Comparison of ENCODE assay signal across 8 cellular contexts in genomic region chr12:121888478-121889266, GRCh38. TPM values are rescaled to one million over a fixed set of nuclear protein-coding genes. Genes with fewer than 3 reads are reported as not detected.
DNase-seq lines count a peak whose midpoint lies in the region; ATAC-seq and TF ChIP-seq lines count a peak whose summit lies in the region.

A gene with protein sequence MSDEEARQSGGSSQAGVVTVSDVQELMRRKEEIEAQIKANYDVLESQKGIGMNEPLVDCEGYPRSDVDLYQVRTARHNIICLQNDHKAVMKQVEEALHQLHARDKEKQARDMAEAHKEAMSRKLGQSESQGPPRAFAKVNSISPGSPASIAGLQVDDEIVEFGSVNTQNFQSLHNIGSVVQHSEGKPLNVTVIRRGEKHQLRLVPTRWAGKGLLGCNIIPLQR (plus strand): TSS chr12:121888790. CDS start chr12:121888857, 67 bp downstream.

- peak within 1 kb of the TSS; percentile 99 for H3K27ac Mint-ChIP-seq in chondrocyte (ENCODE audit: unreplicated experiment)

- H3K27me3 ChIP-seq in BJ (ENCODE audit: control insufficient read depth, insufficient read depth, low read length): no peaks in the 10 kb centered on the region
- no peaks in the 10 kb centered on the region for H3K27me3 ChIP-seq in kidney epithelial cell (ENCODE audit: control insufficient read depth, insufficient read depth, low read length)

- peak; percentile 85 for DNase-seq in BJ (ENCODE audit: low read depth)
- peak; percentile 91 for DNase-seq in GM19238 (ENCODE audit: insufficient read length, low spot score)
- peak; percentile 97 for DNase-seq in NCI-H510A treated with DMSO at 0.1 percent for 48 hours (lab: John Stamatoyannopoulos, UW)
- peak; percentile 99 for DNase-seq in activated CD4-positive, alpha-beta T cell treated with anti-CD3 and anti-CD28 coated beads for 24 hours (ENCODE audit: low read depth in 2 of 2)
- DNase-seq in chondrocyte (ENCODE audit: low spot score): peak; percentile 99
- DNase-seq in kidney epithelial cell (ENCODE audit: low read depth): peak; percentile 82
- DNase-seq in stimulated activated CD4-positive, alpha-beta T cell treated with anti-CD3 and anti-CD28 coated beads, Interleukin-15, amount 100 ng/mL, for 48 hours (ENCODE audit: low read depth in 2 of 2): peak; percentile 98 to 99

- CTCF ChIA-PET in BJ (lab: Yijun Ruan, JAX): interaction anchor here (0.7 to 7.0 kb wide), 16 partner anchors 12 to 177 kb away, joined by 3 to 64 read pairs (median 4); partner anchors contain the start of genes RHOF and SETD1B

- H3K27me3 Mint-ChIP-seq in chondrocyte (ENCODE audit: low read depth): no peaks in the 10 kb centered on the region

- H3K36me3 ChIP-seq in BJ (ENCODE audit: control insufficient read depth, insufficient read depth, low read length) (peaks cover 4% of the 10 kb centered on the region), kidney epithelial cell (ENCODE audit: control insufficient read depth, insufficient read depth, low read length) (no peaks in the 10 kb centered on the region)

- H3K4me3 ChIP-seq in BJ (ENCODE audit: low read depth, low read length): peak within 1 kb of the TSS; percentile 77
- H3K4me3 ChIP-seq in kidney epithelial cell (ENCODE audit: low read depth, low read length): peak within 1 kb of the TSS; percentile 76

- peak within 1 kb of the TSS; percentile 100 for H3K4me3 Mint-ChIP-seq in chondrocyte (ENCODE audit: unreplicated experiment)

- TF ChIP-seq CTCF in BJ (IDR thresholded peaks at IDR 0.05; ENCODE audit: insufficient read depth, low read depth, low read length): peak; percentile 89
- peak; percentile 81 for TF ChIP-seq CTCF in chondrocyte (IDR thresholded peaks at IDR 0.05)
- TF ChIP-seq CTCF in kidney epithelial cell (IDR thresholded peaks at IDR 0.05; ENCODE audit: insufficient read depth, low read length, poor library complexity, severe bottlenecking): peak; percentile 85

- H3K9me3 Mint-ChIP-seq in chondrocyte (ENCODE audit: low read depth): no peaks in the 10 kb centered on the region

- ATAC-seq in HG03442 (IDR thresholded peaks at IDR 0.05; ENCODE audit: unreplicated experiment): peak; percentile 90

- H3K36me3 Mint-ChIP-seq in chondrocyte (ENCODE audit: low read depth): no peaks in the 10 kb centered on the region

- H3K4me1 Mint-ChIP-seq in chondrocyte (ENCODE audit: low read depth): peaks cover 38% of the 10 kb centered on the region

- POLR2A ChIA-PET in BJ (lab: Charles Lee): interaction anchor here (0.9 to 1.0 kb wide), 2 partner anchors 16 to 95 kb away, joined by 3 read pairs; no protein-coding TSS in a partner anchor

RNA-seq across cellular contexts. Expression of the gene that starts here (rescaled TPM):
- polyA plus RNA-seq in BJ (2011; rRNA removed): 93.2 and 130 TPM in 2 replicates
- polyA minus RNA-seq in BJ (2011; rRNA and poly(A)+ RNA removed): 29.4 and 39.8 TPM in 2 replicates
- total RNA-seq in chondrocyte (49.7 to 61.9 TPM (median 53.5 TPM) in 3 replicates), kidney epithelial cell (132 and 151 TPM in 2 replicates)

Comparison
In these comparisons a context has a peak if more than half of its experiments do, and no peak if none do; other contexts are left out.
1. Peak in every context shown above with its lines: DNase-seq, ATAC-seq and H3K4me3 ChIP-seq.